Comparison of ENCODE assay signal across 12 cellular contexts in the genomic region with DNA sequence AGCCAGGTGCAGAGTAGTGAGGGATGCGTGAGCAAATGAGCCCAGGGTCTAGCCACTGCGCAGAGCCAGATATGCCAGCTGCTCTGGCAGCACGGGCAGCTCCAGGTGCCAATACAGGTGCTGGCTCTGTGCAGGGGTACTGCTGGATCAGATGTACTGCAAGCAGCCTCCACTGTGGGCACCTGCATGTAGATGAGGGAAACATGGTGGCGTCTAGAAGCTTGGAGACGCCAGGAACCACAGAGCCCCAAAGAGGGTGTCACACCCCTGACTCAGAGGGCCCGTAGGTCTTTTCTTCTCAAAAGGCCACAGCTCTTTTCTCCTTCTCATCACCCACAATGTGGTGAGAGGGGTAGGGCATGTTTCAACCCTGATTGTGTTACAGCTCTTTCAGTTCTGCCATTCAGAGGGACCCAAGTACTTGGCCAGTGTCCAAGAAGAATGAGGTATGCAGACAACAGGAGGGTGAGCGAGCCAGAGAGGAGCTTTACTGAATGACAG.
DNase-seq lines count a peak whose midpoint lies in the region; ATAC-seq lines count a peak whose summit lies in the region.
"Had no signal": no experiment of that assay in that cellular context is flagged by ENCODE, and none has a peak within 500 bp of the region (broad histone marks: within the 10 kb centered on the region; RNA-seq: fewer than 3 reads in every experiment).

No MANE protein-coding gene starts in this region.

- H3K36me3 Mint-ChIP-seq in activated naive CD8-positive, alpha-beta T cell treated with anti-CD3 and anti-CD28 coated beads, Interleukin-2, amount 10 ng/mL, durations not matched to agents 7 days and 5 days: no peaks in the 10 kb centered on the region
- H3K36me3 Mint-ChIP-seq in activated CD4-positive, alpha-beta T cell treated with anti-CD3 and anti-CD28 coated beads, Interleukin-2, amount 10 ng/mL, durations not matched to agents 24 days and 14 days (ENCODE audit: low read depth): no peaks in the 10 kb centered on the region

- H3K36me3 ChIP-seq in aorta (ENCODE audit: control insufficient read depth in 1 of 2, insufficient read depth in 2 of 2, low read length in 1 of 2): no peaks in the 10 kb centered on the region
- H3K36me3 ChIP-seq: BE2C had no signal

- peaks cover 1% of the 10 kb centered on the region for H3K27me3 Mint-ChIP-seq in activated naive CD8-positive, alpha-beta T cell treated with anti-CD3 and anti-CD28 coated beads, Interleukin-2, amount 10 ng/mL, durations not matched to agents 7 days and 5 days
- no peaks in the 10 kb centered on the region for H3K27me3 Mint-ChIP-seq in activated CD4-positive, alpha-beta T cell treated with anti-CD3 and anti-CD28 coated beads, Interleukin-2, amount 10 ng/mL, durations not matched to agents 24 days and 14 days

- no peaks in the 10 kb centered on the region for H3K27me3 ChIP-seq in aorta (ENCODE audit: control insufficient read depth in 1 of 2, insufficient read depth in 2 of 2, low read length in 1 of 2)
- H3K27me3 ChIP-seq: BE2C had no signal

- H3K27ac Mint-ChIP-seq in activated naive CD8-positive, alpha-beta T cell treated with anti-CD3 and anti-CD28 coated beads, Interleukin-2, amount 10 ng/mL, durations not matched to agents 7 days and 5 days: no peak overlapping the region
- no peak overlapping the region for H3K27ac Mint-ChIP-seq in activated CD4-positive, alpha-beta T cell treated with anti-CD3 and anti-CD28 coated beads, Interleukin-2, amount 10 ng/mL, durations not matched to agents 24 days and 14 days

- no peaks in the 10 kb centered on the region for H3K9me3 Mint-ChIP-seq in activated naive CD8-positive, alpha-beta T cell treated with anti-CD3 and anti-CD28 coated beads, Interleukin-2, amount 10 ng/mL, durations not matched to agents 7 days and 5 days
- H3K9me3 Mint-ChIP-seq in activated CD4-positive, alpha-beta T cell treated with anti-CD3 and anti-CD28 coated beads, Interleukin-2, amount 10 ng/mL, durations not matched to agents 24 days and 14 days: no peaks in the 10 kb centered on the region

- peak; percentile 14 for DNase-seq in Right ventricle myocardium superior
- no peak for DNase-seq in cardiac septum (ENCODE audit: low spot score)
- peak; percentile 55 to 87 for DNase-seq in NCI-H2081 (lab: John Stamatoyannopoulos, UW)
- DNase-seq in activated naive CD8-positive, alpha-beta T cell treated with anti-CD3 and anti-CD28 coated beads, Interleukin-2, amount 10 ng/mL, durations not matched to agents 7 days and 5 days: no peak
- peak in 1 of 2 donors; percentile 52 for DNase-seq in aorta
- no peak for DNase-seq in dermis blood vessel endothelial cell
- no peak for DNase-seq in stimulated activated CD8-positive, alpha-beta memory T cell treated with anti-CD3 and anti-CD28 coated beads, Interleukin-4, amount 100 ng/mL, for 48 hours
- DNase-seq in activated CD4-positive, alpha-beta T cell treated with anti-CD3 and anti-CD28 coated beads, Interleukin-2, amount 10 ng/mL, durations not matched to agents 24 days and 14 days: no peak
- DNase-seq: activated CD4-positive, alpha-beta T cell treated with anti-CD3 and anti-CD28 coated beads for 1 hour; BE2C; KG1; left cardiac atrium had no signal

- intact Hi-C loops in Right ventricle myocardium superior (cut with DNase I): no loop called here
- intact Hi-C loops in cardiac septum (cut with DNase I): no loop called here
- intact Hi-C loops in aorta (cut with DNase I): no loop called here
- intact Hi-C loops in activated CD4-positive, alpha-beta T cell treated with anti-CD3 and anti-CD28 coated beads, Interleukin-2, amount 10 ng/mL, durations not matched to agents 24 days and 14 days (cut with micrococcal nuclease): no loop called here

- no peak overlapping the region for H3K4me3 ChIP-seq in aorta (ENCODE audit: low read length in 2 of 2)

- no peaks in the 10 kb centered on the region for H3K4me1 ChIP-seq in aorta (ENCODE audit: control insufficient read depth in 1 of 2, insufficient read depth in 2 of 2, low read length in 2 of 2)
- H3K4me1 ChIP-seq: BE2C had no signal

- peaks cover 3% of the 10 kb centered on the region for H3K4me1 Mint-ChIP-seq in activated naive CD8-positive, alpha-beta T cell treated with anti-CD3 and anti-CD28 coated beads, Interleukin-2, amount 10 ng/mL, durations not matched to agents 7 days and 5 days
- H3K4me1 Mint-ChIP-seq in activated CD4-positive, alpha-beta T cell treated with anti-CD3 and anti-CD28 coated beads, Interleukin-2, amount 10 ng/mL, durations not matched to agents 24 days and 14 days: no peaks in the 10 kb centered on the region

- no peak overlapping the region for H3K27ac ChIP-seq in aorta (ENCODE audit: low read depth in 1 of 2, low read length in 2 of 2)

- no peak for ATAC-seq in Right ventricle myocardium superior (ENCODE audit: poor library complexity)
- ATAC-seq in activated naive CD8-positive, alpha-beta T cell treated with anti-CD3 and anti-CD28 coated beads, Interleukin-2, amount 10 ng/mL, durations not matched to agents 7 days and 5 days (ENCODE audit: low read depth): peak; percentile 26
- ATAC-seq in aorta (ENCODE audit: low FRiP score): peak; percentile 11
- ATAC-seq: left cardiac atrium had no signal

- 88 to 91% methylated on average over 7 of the region's 7 CpGs for WGBS in aorta, 2 donors

- H3K4me3 Mint-ChIP-seq in activated naive CD8-positive, alpha-beta T cell treated with anti-CD3 and anti-CD28 coated beads, Interleukin-2, amount 10 ng/mL, durations not matched to agents 7 days and 5 days: no peak overlapping the region
- no peak overlapping the region for H3K4me3 Mint-ChIP-seq in activated CD4-positive, alpha-beta T cell treated with anti-CD3 and anti-CD28 coated beads, Interleukin-2, amount 10 ng/mL, durations not matched to agents 24 days and 14 days

- no peaks in the 10 kb centered on the region for H3K9me3 ChIP-seq in aorta (ENCODE audit: control insufficient read depth, low read length)
- H3K9me3 ChIP-seq: BE2C had no signal

- POLR2A ChIA-PET in activated naive CD8-positive, alpha-beta T cell treated with anti-CD3 and anti-CD28 coated beads, Interleukin-2, amount 10 ng/mL, durations not matched to agents 7 days and 5 days (lab: Charles Lee): interaction anchor here (0.7 kb wide), 1 partner anchor 10 kb away, joined by 3 read pairs; no protein-coding TSS in a partner anchor

Comparison
In these comparisons a context has a peak if more than half of its experiments do, and no peak if none do; other contexts are left out.
1. DNase-seq: peak in Right ventricle myocardium superior (single experiment) and NCI-H2081 (2 of 2); none in cardiac septum (single experiment), activated naive CD8-positive, alpha-beta T cell treated with anti-CD3 and anti-CD28 coated beads, Interleukin-2, amount 10 ng/mL, durations not matched to agents 7 days and 5 days (single experiment), dermis blood vessel endothelial cell (single experiment), stimulated activated CD8-positive, alpha-beta memory T cell treated with anti-CD3 and anti-CD28 coated beads, Interleukin-4, amount 100 ng/mL, for 48 hours (single experiment) and activated CD4-positive, alpha-beta T cell treated with anti-CD3 and anti-CD28 coated beads, Interleukin-2, amount 10 ng/mL, durations not matched to agents 24 days and 14 days (single experiment).